In the genomic region with DNA sequence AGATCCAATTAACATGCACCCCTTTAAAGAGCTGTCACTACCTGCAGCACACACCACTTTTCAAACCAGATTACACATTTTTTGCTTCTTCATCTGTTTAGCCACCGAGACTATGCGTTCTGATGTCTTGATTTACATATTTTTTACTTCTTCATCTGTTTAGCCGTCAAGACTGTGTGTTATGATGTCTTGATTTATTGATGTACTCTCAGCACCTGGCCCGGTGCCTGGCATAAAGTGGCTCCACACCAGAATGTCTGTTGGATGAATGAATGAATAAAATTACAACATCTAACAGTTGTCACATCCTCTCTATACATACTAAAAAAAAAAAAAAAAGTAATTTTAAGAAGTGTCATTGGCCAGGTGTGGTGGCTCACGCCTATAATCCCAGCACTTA, we compare ENCODE assay signal across 17 cellular contexts. TPM values are rescaled to one million over a fixed set of nuclear protein-coding genes. Genes with fewer than 3 reads are reported as not detected.
DNase-seq lines count a peak whose midpoint lies in the region; ATAC-seq and TF ChIP-seq lines count a peak whose summit lies in the region.
"Had no signal": no experiment of that assay in that cellular context is flagged by ENCODE, and none has a peak within 500 bp of the region (broad histone marks: within the 10 kb centered on the region; RNA-seq: fewer than 3 reads in every experiment).

No MANE protein-coding gene starts in this region.

- no peaks in the 10 kb centered on the region for H3K27me3 ChIP-seq in A673 (replicated peaks; ENCODE audit: insufficient read depth, low read depth, low read length, poor library complexity)
- H3K27me3 ChIP-seq in gastroesophageal sphincter = peaks cover 4% of the 10 kb centered on the region
- H3K27me3 ChIP-seq: BLaER1 had no signal

- H3K9me3 ChIP-seq in A673 (ENCODE audit: low read depth, low read length, poor library complexity, severe bottlenecking) = no peaks in the 10 kb centered on the region
- no peaks in the 10 kb centered on the region for H3K9me3 ChIP-seq in gastroesophageal sphincter
- H3K9me3 ChIP-seq: BLaER1 had no signal

- CTCF ChIA-PET in A673 (lab: Charles Lee) = no interaction called here

- TF ChIP-seq POLR2A in gastroesophageal sphincter (IDR thresholded peaks at IDR 0.05) = no peak

- no peak overlapping the region for H3K4me3 ChIP-seq in A673 (ENCODE audit: low read depth, low read length, poor library complexity, severe bottlenecking)
- no peak overlapping the region for H3K4me3 ChIP-seq in fibroblast of villous mesenchyme (ENCODE audit: low read depth, low read length)
- H3K4me3 ChIP-seq in gastroesophageal sphincter = no peak overlapping the region
- H3K4me3 ChIP-seq: BLaER1 had no signal

- WGBS in gastroesophageal sphincter (ENCODE audit: low coverage in 1 of 2), 2 donors = 37 to 50% methylated on average over 5 of the region's 5 CpGs

- no peak for TF ChIP-seq EP300 in gastroesophageal sphincter (IDR thresholded peaks at IDR 0.05)

- H3K27ac ChIP-seq in A673 (ENCODE audit: low read depth, low read length, poor library complexity, severe bottlenecking) (no peak overlapping the region), gastroesophageal sphincter (no peak overlapping the region)
- H3K27ac ChIP-seq: 22Rv1, BLaER1, KMS-11 had no signal

- TF ChIP-seq CTCF in A673 (conservative IDR thresholded peaks at IDR 0.05; ENCODE audit: low read depth, low read length) = no peak
- TF ChIP-seq CTCF in fibroblast of villous mesenchyme (IDR thresholded peaks at IDR 0.05; ENCODE audit: insufficient read depth, low read depth, low read length) = no peak
- no peak for TF ChIP-seq CTCF in gastroesophageal sphincter (IDR thresholded peaks at IDR 0.05)

- intact Hi-C loops in A673 (cut with micrococcal nuclease; ENCODE audit: unreplicated experiment) = no loop called here

- POLR2A ChIA-PET in A673 (lab: Charles Lee; ENCODE audit: low non-redundant PET) = no interaction called here

- ATAC-seq in GM21825 (IDR thresholded peaks at IDR 0.05; ENCODE audit: unreplicated experiment) (no peak), gastroesophageal sphincter (no peak)
- ATAC-seq: CD8-positive, alpha-beta T cell; HepG2 had no signal

- no TSS peak for BruUV-seq in A673 (replicated peaks; lab: Mats Ljungman, UMichigan)

- H3K4me1 ChIP-seq in A673 (ENCODE audit: insufficient read depth, low read length, poor library complexity, severe bottlenecking) (peaks cover 15% of the 10 kb centered on the region), gastroesophageal sphincter (no peaks in the 10 kb centered on the region)

- H3K36me3 ChIP-seq in A673 (ENCODE audit: insufficient read depth, low read length, poor library complexity, severe bottlenecking) (no peaks in the 10 kb centered on the region), gastroesophageal sphincter (no peaks in the 10 kb centered on the region)
- H3K36me3 ChIP-seq: BLaER1 had no signal

- DNase-seq in DMS 273 (lab: John Stamatoyannopoulos, UW; ENCODE audit: unreplicated experiment) (peak; percentile 21), DMS 273 treated with DMSO at 0.1 percent for 48 hours (lab: John Stamatoyannopoulos, UW) (no peak), A673 (ENCODE audit: low spot score) (peak; percentile 62), NCI-H2171 (lab: John Stamatoyannopoulos, UW) (peak; percentile 4), fibroblast of villous mesenchyme (ENCODE audit: low read depth) (peak; percentile 16)
- DNase-seq in activated CD8-positive, alpha-beta memory T cell treated with anti-CD3 and anti-CD28 coated beads, Interleukin-2, amount 50 U/mL, for 48 hours = no peak
- DNase-seq: CD8-positive, alpha-beta T cell; NCI-H1048; NCI-H187 treated with DMSO at 0.1 percent for 48 hours; NK-92 treated with Interleukin-12 subunit alpha and Interleukin-12 subunit beta, amount 100 ng/mL, for 24 hours; RPMI8226 had no signal

RNA-seq across cellular contexts. Expression of gene PPFIA1, which starts 14.8 kb away (rescaled TPM):
- total RNA-seq in A673 (2021) (104 and 113 TPM in 2 replicates), fibroblast of villous mesenchyme (60.9 and 69.5 TPM in 2 replicates), gastroesophageal sphincter (10 to 100 TPM; 54.3 to 68.8 (median 61.5) TPM)

RNA-seq across cellular contexts. Expression of gene FADD, which starts 52.6 kb away (rescaled TPM):
- total RNA-seq in A673 (2021) (53.7 and 62.7 TPM in 2 replicates), fibroblast of villous mesenchyme (39.0 and 49.7 TPM in 2 replicates), gastroesophageal sphincter (10 to 100 TPM; 17.0 to 26.6 (median 21.9) TPM)

Comparison
In these comparisons a context has a peak if more than half of its experiments do, and no peak if none do; other contexts are left out.
1. DNase-seq: peak in DMS 273 (single experiment), A673 (single experiment), NCI-H2171 (single experiment) and fibroblast of villous mesenchyme (single experiment); none in DMS 273 treated with DMSO at 0.1 percent for 48 hours (single experiment) and activated CD8-positive, alpha-beta memory T cell treated with anti-CD3 and anti-CD28 coated beads, Interleukin-2, amount 50 U/mL, for 48 hours (single experiment).